In the genomic region with DNA sequence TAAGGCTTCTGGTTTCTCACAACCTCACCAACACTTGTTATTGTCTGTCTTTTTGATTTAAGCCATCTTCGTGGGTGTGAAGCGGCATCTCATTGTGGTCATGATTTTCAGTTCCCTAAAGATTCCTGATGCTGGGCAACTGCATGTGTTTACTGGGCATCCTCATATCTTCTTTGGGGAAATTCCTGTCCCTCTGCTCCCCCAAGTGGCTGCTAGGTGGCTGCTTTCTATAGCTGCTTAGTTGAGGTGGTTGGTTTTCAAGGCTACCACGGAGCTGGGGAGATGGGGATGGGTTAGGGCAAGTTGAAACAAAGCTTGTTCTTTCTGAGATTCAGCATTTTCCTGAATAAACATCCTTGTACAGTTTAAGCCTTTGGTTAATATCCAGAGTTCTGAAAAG, we compare ENCODE assay signal across 12 cellular contexts.
DNase-seq lines count a peak whose midpoint lies in the region; ATAC-seq, FAIRE-seq and TF ChIP-seq lines count a peak whose summit lies in the region.
"Had no signal": no experiment of that assay in that cellular context is flagged by ENCODE, and none has a peak within 500 bp of the region (broad histone marks: within the 10 kb centered on the region; RNA-seq: fewer than 3 reads in every experiment).

No MANE protein-coding gene starts in this region.

- H3K27ac Mint-ChIP-seq in activated CD4-positive, alpha-beta memory T cell treated with anti-CD3 and anti-CD28 coated beads, Interleukin-2, amount 10 ng/mL, durations not matched to agents 7 days and 5 days: no peak overlapping the region
- H3K27ac Mint-ChIP-seq in activated T-helper 1 cell treated with anti-CD3 and anti-CD28 coated beads, Interleukin-12 subunit alpha, Interleukin-12 subunit beta, Interleukin-2, Interleukin-4 antibody, amounts not matched to agents 30 ng/mL and 10 ng/mL and 1 ng/mL, durations not matched to agents 14 hours and 24 hours and 36 hours: no peak overlapping the region
- H3K27ac Mint-ChIP-seq: activated CD8-positive, alpha-beta T cell treated with anti-CD3 and anti-CD28 coated beads, Interleukin-2, amount 10 ng/mL, durations not matched to agents 7 days and 5 days; stimulated activated naive CD8-positive, alpha-beta T cell treated with anti-CD3 and anti-CD28 coated beads, Interleukin-15, Interleukin-2, amounts not matched to agents 100 ng/mL and 50 ng/mL, for 24 hours had no signal

- no peaks in the 10 kb centered on the region for H3K4me1 Mint-ChIP-seq in activated CD4-positive, alpha-beta memory T cell treated with anti-CD3 and anti-CD28 coated beads, Interleukin-2, amount 10 ng/mL, durations not matched to agents 7 days and 5 days
- no peaks in the 10 kb centered on the region for H3K4me1 Mint-ChIP-seq in activated T-helper 1 cell treated with anti-CD3 and anti-CD28 coated beads, Interleukin-12 subunit alpha, Interleukin-12 subunit beta, Interleukin-2, Interleukin-4 antibody, amounts not matched to agents 30 ng/mL and 10 ng/mL and 1 ng/mL, durations not matched to agents 14 hours and 24 hours and 36 hours (ENCODE audit: low read depth)

- POLR2A ChIA-PET in A549 (lab: Yijun Ruan, JAX): no interaction called here
- POLR2A ChIA-PET in activated CD4-positive, alpha-beta memory T cell treated with anti-CD3 and anti-CD28 coated beads, Interleukin-2, amount 10 ng/mL, durations not matched to agents 7 days and 5 days (lab: Charles Lee): no interaction called here

- H3K36me3 Mint-ChIP-seq in activated CD4-positive, alpha-beta memory T cell treated with anti-CD3 and anti-CD28 coated beads, Interleukin-2, amount 10 ng/mL, durations not matched to agents 7 days and 5 days (ENCODE audit: low read depth): no peaks in the 10 kb centered on the region
- H3K36me3 Mint-ChIP-seq in activated T-helper 1 cell treated with anti-CD3 and anti-CD28 coated beads, Interleukin-12 subunit alpha, Interleukin-12 subunit beta, Interleukin-2, Interleukin-4 antibody, amounts not matched to agents 30 ng/mL and 10 ng/mL and 1 ng/mL, durations not matched to agents 14 hours and 24 hours and 36 hours (ENCODE audit: low read depth): no peaks in the 10 kb centered on the region

- no peak overlapping the region for H3K27ac ChIP-seq in A549

- H3K9me3 Mint-ChIP-seq in activated CD4-positive, alpha-beta memory T cell treated with anti-CD3 and anti-CD28 coated beads, Interleukin-2, amount 10 ng/mL, durations not matched to agents 7 days and 5 days: no peaks in the 10 kb centered on the region
- no peaks in the 10 kb centered on the region for H3K9me3 Mint-ChIP-seq in activated T-helper 1 cell treated with anti-CD3 and anti-CD28 coated beads, Interleukin-12 subunit alpha, Interleukin-12 subunit beta, Interleukin-2, Interleukin-4 antibody, amounts not matched to agents 30 ng/mL and 10 ng/mL and 1 ng/mL, durations not matched to agents 14 hours and 24 hours and 36 hours
- H3K9me3 Mint-ChIP-seq: stimulated activated naive CD8-positive, alpha-beta T cell treated with anti-CD3 and anti-CD28 coated beads, Interleukin-15, Interleukin-2, amounts not matched to agents 100 ng/mL and 50 ng/mL, for 24 hours had no signal

- intact Hi-C loops in activated T-helper 1 cell treated with anti-CD3 and anti-CD28 coated beads, Interleukin-12 subunit alpha, Interleukin-12 subunit beta, Interleukin-2, Interleukin-4 antibody, amounts not matched to agents 30 ng/mL and 10 ng/mL and 1 ng/mL, durations not matched to agents 14 hours and 24 hours and 36 hours (cut with micrococcal nuclease): no loop called here

- DNase-seq in A549 (ENCODE audit: low read depth in 1 of 2, low spot score in 1 of 2): peak; percentile 25 to 28
- DNase-seq in GM12864 (ENCODE audit: low read depth): no peak
- peak; percentile 50 for DNase-seq in RKO (ENCODE audit: low spot score)
- peak; percentile 22 for DNase-seq in fibroblast of the aortic adventitia (ENCODE audit: low read depth)
- DNase-seq in medulla oblongata (ENCODE audit: extremely low spot score): no peak
- DNase-seq in activated CD4-positive, alpha-beta memory T cell treated with anti-CD3 and anti-CD28 coated beads, Interleukin-2, amount 10 ng/mL, durations not matched to agents 7 days and 5 days: no peak
- no peak for DNase-seq in activated T-helper 1 cell treated with anti-CD3 and anti-CD28 coated beads, Interleukin-12 subunit alpha, Interleukin-12 subunit beta, Interleukin-2, Interleukin-4 antibody, amounts not matched to agents 30 ng/mL and 10 ng/mL and 1 ng/mL, durations not matched to agents 14 hours and 24 hours and 36 hours (ENCODE audit: low spot score)
- DNase-seq: activated CD8-positive, alpha-beta T cell treated with anti-CD3 and anti-CD28 coated beads, Interleukin-2, amount 10 ng/mL, durations not matched to agents 7 days and 5 days; GF-D8; NCI-H2107 had no signal

- peak; percentile 42 for TF ChIP-seq CTCF in A549 (IDR thresholded peaks at IDR 0.05)
- TF ChIP-seq CTCF in GM12864 (IDR thresholded peaks at IDR 0.05; ENCODE audit: low read depth, low read length, missing control alignments): peak; percentile 42
- peak; percentile 34 for TF ChIP-seq CTCF in fibroblast of the aortic adventitia (IDR thresholded peaks at IDR 0.05; ENCODE audit: insufficient read depth, low read length)

- peaks cover 8% of the 10 kb centered on the region; the same call in 2 of the 3 replicates for H3K9me3 ChIP-seq in A549

- no peak overlapping the region for H3K4me2 ChIP-seq in A549

- ATAC-seq in A549: peak in 1 of 2 experiments; percentile 57; a peak in 2 of 6 replicates
- no peak for ATAC-seq in HG02678 (IDR thresholded peaks at IDR 0.05; ENCODE audit: unreplicated experiment)
- ATAC-seq: activated CD8-positive, alpha-beta T cell treated with anti-CD3 and anti-CD28 coated beads, Interleukin-2, amount 10 ng/mL, durations not matched to agents 7 days and 5 days had no signal

- H3K4me3 Mint-ChIP-seq in activated CD4-positive, alpha-beta memory T cell treated with anti-CD3 and anti-CD28 coated beads, Interleukin-2, amount 10 ng/mL, durations not matched to agents 7 days and 5 days: no peak overlapping the region
- no peak overlapping the region for H3K4me3 Mint-ChIP-seq in activated T-helper 1 cell treated with anti-CD3 and anti-CD28 coated beads, Interleukin-12 subunit alpha, Interleukin-12 subunit beta, Interleukin-2, Interleukin-4 antibody, amounts not matched to agents 30 ng/mL and 10 ng/mL and 1 ng/mL, durations not matched to agents 14 hours and 24 hours and 36 hours
- H3K4me3 Mint-ChIP-seq: activated CD8-positive, alpha-beta T cell treated with anti-CD3 and anti-CD28 coated beads, Interleukin-2, amount 10 ng/mL, durations not matched to agents 7 days and 5 days; stimulated activated naive CD8-positive, alpha-beta T cell treated with anti-CD3 and anti-CD28 coated beads, Interleukin-15, Interleukin-2, amounts not matched to agents 100 ng/mL and 50 ng/mL, for 24 hours had no signal

- CTCF ChIA-PET in A549 (lab: Yijun Ruan, JAX): interaction anchor here (0.7 to 1.8 kb wide), 5 partner anchors 17 to 402 kb away, joined by 3 to 11 read pairs (median 4); no protein-coding TSS in a partner anchor
- CTCF ChIA-PET in activated CD4-positive, alpha-beta memory T cell treated with anti-CD3 and anti-CD28 coated beads, Interleukin-2, amount 10 ng/mL, durations not matched to agents 7 days and 5 days (lab: Charles Lee): no interaction called here

- peak; percentile 52 to 58; a peak in 4 of 5 replicates for TF ChIP-seq RAD21 in A549 (conservative IDR thresholded peaks at IDR 0.05 in 1 of 2, IDR thresholded peaks at IDR 0.05 in 1 of 2)

- FAIRE-seq in A549 (lab: Jason Lieb, UNC): no peak

- TF ChIP-seq POLR2A in A549 (IDR thresholded peaks at IDR 0.05; ENCODE audit: low read length): no peak

- no peak for TF ChIP-seq EP300 in A549 (IDR thresholded peaks at IDR 0.05)

- WGBS in A549 (ENCODE audit: missing lambda C conversion rate): 52% methylated on average over 3 of the region's 3 CpGs

- H3K4me3 ChIP-seq in A549: no peak overlapping the region
- H3K4me3 ChIP-seq in GM12864 (ENCODE audit: low read depth, low read length): no peak overlapping the region
- no peak overlapping the region for H3K4me3 ChIP-seq in fibroblast of the aortic adventitia (ENCODE audit: low read depth, low read length)

- H3K27me3 Mint-ChIP-seq in activated CD4-positive, alpha-beta memory T cell treated with anti-CD3 and anti-CD28 coated beads, Interleukin-2, amount 10 ng/mL, durations not matched to agents 7 days and 5 days: no peaks in the 10 kb centered on the region
- no peaks in the 10 kb centered on the region for H3K27me3 Mint-ChIP-seq in activated T-helper 1 cell treated with anti-CD3 and anti-CD28 coated beads, Interleukin-12 subunit alpha, Interleukin-12 subunit beta, Interleukin-2, Interleukin-4 antibody, amounts not matched to agents 30 ng/mL and 10 ng/mL and 1 ng/mL, durations not matched to agents 14 hours and 24 hours and 36 hours (ENCODE audit: insufficient read depth)
- H3K27me3 Mint-ChIP-seq: stimulated activated naive CD8-positive, alpha-beta T cell treated with anti-CD3 and anti-CD28 coated beads, Interleukin-15, Interleukin-2, amounts not matched to agents 100 ng/mL and 50 ng/mL, for 24 hours had no signal

- H3K4me1 ChIP-seq in A549: no peaks in the 10 kb centered on the region

TF ChIP-seq in A549, 52 proteins besides CTCF, POLR2A, EP300 and RAD21:
- TF ChIP-seq KDM1A (IDR thresholded peaks at IDR 0.05; ENCODE audit: low read depth): no peak
- TF ChIP-seq SMC3 (IDR thresholded peaks at IDR 0.05): peak; percentile 56

Comparison
In these comparisons a context has a peak if more than half of its experiments do, and no peak if none do; other contexts are left out.
1. DNase-seq: peak in A549 (2 of 2), RKO (single experiment) and fibroblast of the aortic adventitia (single experiment); none in GM12864 (single experiment), medulla oblongata (single experiment), activated CD4-positive, alpha-beta memory T cell treated with anti-CD3 and anti-CD28 coated beads, Interleukin-2, amount 10 ng/mL, durations not matched to agents 7 days and 5 days (single experiment) and activated T-helper 1 cell treated with anti-CD3 and anti-CD28 coated beads, Interleukin-12 subunit alpha, Interleukin-12 subunit beta, Interleukin-2, Interleukin-4 antibody, amounts not matched to agents 30 ng/mL and 10 ng/mL and 1 ng/mL, durations not matched to agents 14 hours and 24 hours and 36 hours (single experiment).
2. Peak in every context shown above with its lines, with median percentiles within 50 percentile points of each other: CTCF ChIP-seq.